In genomic region chr7:128274246-128274889, GRCh38 we compare ENCODE assay signal across 16 cellular contexts. TPM values are rescaled to one million over a fixed set of nuclear protein-coding genes. Genes with fewer than 3 reads are reported as not detected.
DNase-seq lines count a peak whose midpoint lies in the region; ATAC-seq and TF ChIP-seq lines count a peak whose summit lies in the region.
"Had no signal": no experiment of that assay in that cellular context is flagged by ENCODE, and none has a peak within 500 bp of the region (broad histone marks: within the 10 kb centered on the region; RNA-seq: fewer than 3 reads in every experiment).

No MANE protein-coding gene starts in this region.

- H3K79me1 ChIP-seq in neuronal stem cell (ENCODE audit: low read depth, low read length) = no peaks in the 10 kb centered on the region

- no peak for TF ChIP-seq EP300 in upper lobe of left lung (IDR thresholded peaks at IDR 0.05)

- H2BK15ac ChIP-seq in neuronal stem cell (ENCODE audit: low read length) = no peak overlapping the region

- TF ChIP-seq POLR2A in upper lobe of left lung (IDR thresholded peaks at IDR 0.05) = no peak

- H3K18ac ChIP-seq in neuronal stem cell (ENCODE audit: low read length) = peak overlapping the region; percentile 25

- no peak overlapping the region for H3K23ac ChIP-seq in neuronal stem cell (ENCODE audit: low read depth, low read length, poor library complexity)

- H3K36me3 ChIP-seq in SK-N-MC (ENCODE audit: insufficient read depth, low read length) = no peaks in the 10 kb centered on the region
- no peaks in the 10 kb centered on the region for H3K36me3 ChIP-seq in neuronal stem cell (replicated peaks in 1 of 2; ENCODE audit: control insufficient read depth in 2 of 2, insufficient read depth in 2 of 2, low read length in 2 of 2)
- no peaks in the 10 kb centered on the region for H3K36me3 ChIP-seq in upper lobe of left lung

- no peaks in the 10 kb centered on the region; the same call in 1 of the 2 replicates for H3K9me3 ChIP-seq in SK-N-MC (ENCODE audit: low read depth, low read length)
- peaks cover 0 to 2% of the 10 kb centered on the region in 2 donors for H3K9me3 ChIP-seq in neuronal stem cell (replicated peaks in 1 of 2; ENCODE audit: control insufficient read depth in 2 of 2, insufficient read depth in 1 of 2, low read depth in 1 of 2, low read length in 2 of 2)
- H3K9me3 ChIP-seq in upper lobe of left lung = peaks cover 0 to 3% (median under 1%) of the 10 kb centered on the region in 4 donors
- H3K9me3 ChIP-seq: A549 had no signal

- H2BK5ac ChIP-seq in neuronal stem cell (ENCODE audit: low read length) = no peak overlapping the region

- no peak overlapping the region for H3K4me2 ChIP-seq in neuronal stem cell (ENCODE audit: insufficient read depth, low read length, poor library complexity, severe bottlenecking)
- H3K4me2 ChIP-seq: A549 had no signal

- no peak overlapping the region for H2AFZ ChIP-seq in neuronal stem cell (ENCODE audit: low read length)

- H2BK12ac ChIP-seq in neuronal stem cell (ENCODE audit: low read length) = no peak overlapping the region

- H3K27ac ChIP-seq in SK-N-MC (0 out of 2 replicates have a peak overlapping the region, but pooled peaks have one; percentile 3), neuronal stem cell (replicated peaks; ENCODE audit: low read length) (no peak overlapping the region), upper lobe of left lung (no peak overlapping the region)
- H3K27ac ChIP-seq: A549, HL-60 had no signal

- H3K4ac ChIP-seq in neuronal stem cell (ENCODE audit: low read length) = no peak overlapping the region

- no peak for TF ChIP-seq CTCF in upper lobe of left lung (IDR thresholded peaks at IDR 0.05)

- no peak for DNase-seq in SK-N-MC (ENCODE audit: low read depth, low spot score)
- DNase-seq in left lobe of liver (ENCODE audit: low spot score) = no peak
- no peak for DNase-seq in neuronal stem cell (ENCODE audit: low spot score)
- no peak for DNase-seq in DMS153 treated with DMSO at 0.1 percent for 48 hours (lab: John Stamatoyannopoulos, UW; ENCODE audit: unreplicated experiment)
- DNase-seq in upper lobe of left lung = no peak
- no peak for DNase-seq in stimulated activated CD4-positive, alpha-beta T cell treated with anti-CD3 and anti-CD28 coated beads, Interleukin-2, amount 100 ng/mL, for 48 hours
- DNase-seq: CD8-positive, alpha-beta T cell; COR-L47; DMS153; DND-41; GDM1 had no signal

- H3K4me1 ChIP-seq in neuronal stem cell (ENCODE audit: control insufficient read depth in 2 of 2, insufficient read depth in 1 of 2, low read depth in 1 of 2, low read length in 2 of 2) (peaks cover 0 to 3% of the 10 kb centered on the region in 2 donors), upper lobe of left lung (peaks cover 7 to 17% (median 15%) of the 10 kb centered on the region in 4 donors)
- H3K4me1 ChIP-seq: A549 had no signal

- no peak overlapping the region for H3K4me3 ChIP-seq in SK-N-MC
- H3K4me3 ChIP-seq in neuronal stem cell (ENCODE audit: low read length in 2 of 2) = no peak overlapping the region
- H3K4me3 ChIP-seq in upper lobe of left lung = no peak overlapping the region
- H3K4me3 ChIP-seq: A549 had no signal

- H2AK5ac ChIP-seq in neuronal stem cell (ENCODE audit: low read depth, low read length) = no peak overlapping the region

- ATAC-seq in left lobe of liver (peak; percentile 69), upper lobe of left lung (ENCODE audit: low FRiP score in 2 of 2) (no peak)
- ATAC-seq: A549; CD8-positive, alpha-beta T cell; HCT116 had no signal

- no peak overlapping the region for H4K91ac ChIP-seq in neuronal stem cell (ENCODE audit: low read depth, low read length, poor library complexity)

- H3K9ac ChIP-seq in SK-N-MC (ENCODE audit: insufficient read length) = peak overlapping the region; percentile 15
- no peak overlapping the region for H3K9ac ChIP-seq in neuronal stem cell (ENCODE audit: low read depth, low read length, poor library complexity)

- no CpG with 5 or more reads among the region's 4 CpGs for WGBS in neuronal stem cell (ENCODE audit: extremely low coverage in 2 of 2, insufficient read length in 2 of 2, insufficient replicate concordance in 1 of 2), 2 donors
- WGBS in upper lobe of left lung, 2 donors = 78 to 85% methylated on average over 4 of the region's 4 CpGs

- H4K8ac ChIP-seq in neuronal stem cell (ENCODE audit: low read depth, low read length) = no peak overlapping the region

- H3K27me3 ChIP-seq in neuronal stem cell (ENCODE audit: control insufficient read depth in 3 of 3, insufficient read depth in 3 of 3, low read depth in 1 of 3, low read length in 3 of 3) (no peaks in the 10 kb centered on the region), upper lobe of left lung (peaks cover 0 to 19% (median 6%) of the 10 kb centered on the region in 4 donors)

- no peak overlapping the region for H3K14ac ChIP-seq in neuronal stem cell (ENCODE audit: low read length)

- no peak overlapping the region for H2BK120ac ChIP-seq in neuronal stem cell (ENCODE audit: low read depth, low read length)

RNA-seq across cellular contexts. Expression of gene LEP, which starts 33.3 kb away (rescaled TPM):
- total RNA-seq in left lobe of liver (not detected), upper lobe of left lung (not detected)
- polyA plus RNA-seq in neuronal stem cell (2013, experiment 1 of 2) = not detected
- polyA plus RNA-seq in neuronal stem cell (2013, experiment 2 of 2) = not detected
- total RNA-seq: CD8-positive, alpha-beta T cell; H4 had no signal
- polyA plus RNA-seq: A549, AG04450 had no signal
